In the genomic region with DNA sequence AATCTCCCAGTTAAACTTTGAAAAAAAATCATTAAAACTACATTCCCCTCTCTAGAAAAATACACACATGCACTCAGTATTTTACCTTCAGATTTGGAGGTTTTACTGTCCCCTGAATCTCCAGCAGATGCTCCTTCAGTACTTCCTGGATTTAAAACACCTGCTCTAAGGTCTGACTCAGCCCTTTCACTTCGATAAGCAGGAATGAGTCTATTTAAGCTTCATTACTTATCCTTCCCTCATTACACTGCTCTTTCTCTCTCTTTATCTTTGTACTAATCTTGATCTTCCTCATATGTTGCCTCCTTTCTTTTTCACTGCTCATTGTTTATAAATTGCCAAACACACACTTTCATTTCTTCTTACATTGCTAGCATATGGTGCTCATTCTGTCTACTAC, we compare ENCODE assay signal across 19 cellular contexts.
A peak's percentile ranks its signal among the peaks of the same experiment; 100 is the strongest.
DNase-seq lines count a peak whose midpoint lies in the region; ATAC-seq lines count a peak whose summit lies in the region.
"Had no signal": no experiment of that assay in that cellular context is flagged by ENCODE, and none has a peak within 500 bp of the region (broad histone marks: within the 10 kb centered on the region; RNA-seq: fewer than 3 reads in every experiment).

No MANE protein-coding gene starts in this region.

- H2AFZ ChIP-seq in mesenchymal stem cell (ENCODE audit: low read depth, low read length), result no peak overlapping the region

- peak; percentile 63 for ATAC-seq in GM21717 (IDR thresholded peaks at IDR 0.05; ENCODE audit: unreplicated experiment)
- no peak for ATAC-seq in GM18861 (IDR thresholded peaks at IDR 0.05; ENCODE audit: unreplicated experiment)
- ATAC-seq: Right ventricle myocardium inferior had no signal

- H3K27ac ChIP-seq in mesenchymal stem cell (ENCODE audit: low read length, poor library complexity, severe bottlenecking), result no peak overlapping the region
- H3K27ac ChIP-seq: breast epithelium, coronary artery, suprapubic skin had no signal

- intact Hi-C loops in posterior vena cava (cut with DNase I), result no loop called here

- DNase-seq in NCI-H146 (lab: John Stamatoyannopoulos, UW), result peak; percentile 39
- no peak for DNase-seq in NCI-H146 treated with DMSO at 0.1 percent for 48 hours (lab: John Stamatoyannopoulos, UW; ENCODE audit: unreplicated experiment)
- peak; percentile 4 for DNase-seq in NCI-H510A (lab: John Stamatoyannopoulos, UW)
- peak; percentile 1 for DNase-seq in mesenchymal stem cell
- no peak for DNase-seq in SKM-1 (lab: John Stamatoyannopoulos, UW; ENCODE audit: unreplicated experiment)
- DNase-seq in posterior vena cava (ENCODE audit: low spot score), result no peak
- DNase-seq: activated CD4-positive, alpha-beta T cell treated with anti-CD3 and anti-CD28 coated beads, Interleukin-2, amount 10 ng/mL, durations not matched to agents 7 days and 5 days; activated CD8-positive, alpha-beta memory T cell treated with anti-CD3 and anti-CD28 coated beads, Interleukin-2, amount 50 U/mL, for 4 hours; Calu3; Kasumi-1; NCI-H1092 treated with DMSO at 0.1 percent for 48 hours; nucleus accumbens; stimulated activated CD4-positive, alpha-beta T cell treated with anti-CD3 and anti-CD28 coated beads, Interleukin-15, amount 100 ng/mL, for 24 hours had no signal

- no peak overlapping the region for H3K4ac ChIP-seq in mesenchymal stem cell (ENCODE audit: low read depth in 1 of 2, low read length in 2 of 2)

- no peak overlapping the region for H2AK5ac ChIP-seq in mesenchymal stem cell (ENCODE audit: low read length, severe bottlenecking)

- H4K91ac ChIP-seq in mesenchymal stem cell (ENCODE audit: low read length), result no peak overlapping the region

- H3K27me3 ChIP-seq in mesenchymal stem cell (ENCODE audit: control insufficient read depth in 1 of 2, insufficient read depth in 1 of 2, low read length in 2 of 2), result no peaks in the 10 kb centered on the region
- H3K27me3 ChIP-seq: breast epithelium, suprapubic skin had no signal

- no peak overlapping the region for H4K8ac ChIP-seq in mesenchymal stem cell (ENCODE audit: low read length)

- WGBS in mesenchymal stem cell, result 89% methylated on average over 1 of the region's 1 CpG

- no peaks in the 10 kb centered on the region for H3K79me1 ChIP-seq in mesenchymal stem cell (replicated peaks; ENCODE audit: low read length, poor library complexity, severe bottlenecking)

- no peaks in the 10 kb centered on the region for H3K36me3 ChIP-seq in mesenchymal stem cell (ENCODE audit: control insufficient read depth in 1 of 2, insufficient read depth in 2 of 2, low read depth in 1 of 2, low read length in 2 of 2)
- H3K36me3 ChIP-seq: breast epithelium, suprapubic skin had no signal

- no peak overlapping the region for H2BK120ac ChIP-seq in mesenchymal stem cell (ENCODE audit: low read depth, low read length)

- no peak overlapping the region for H3K23ac ChIP-seq in mesenchymal stem cell (ENCODE audit: low read length in 2 of 2)

- no peak overlapping the region for H3K4me2 ChIP-seq in mesenchymal stem cell (ENCODE audit: low read length, poor library complexity, severe bottlenecking)

- H3K9ac ChIP-seq in mesenchymal stem cell (ENCODE audit: low read length), result no peak overlapping the region

- no peak overlapping the region for H3K18ac ChIP-seq in mesenchymal stem cell (ENCODE audit: low read depth in 1 of 2, low read length in 2 of 2)

- no peaks in the 10 kb centered on the region for H3K4me1 ChIP-seq in mesenchymal stem cell (ENCODE audit: control insufficient read depth, insufficient read depth, low read depth, low read length)
- H3K4me1 ChIP-seq: breast epithelium, suprapubic skin had no signal

- no peak overlapping the region for H3K4me3 ChIP-seq in mesenchymal stem cell (ENCODE audit: insufficient read depth in 1 of 2, low read depth in 1 of 2, low read length in 2 of 2)
- H3K4me3 ChIP-seq: breast epithelium, coronary artery, suprapubic skin had no signal

- H2BK15ac ChIP-seq in mesenchymal stem cell (ENCODE audit: low read depth, poor library complexity, severe bottlenecking), result no peak overlapping the region

- H2BK12ac ChIP-seq in mesenchymal stem cell (ENCODE audit: low read length in 2 of 2), result no peak overlapping the region

- H2BK5ac ChIP-seq in mesenchymal stem cell (ENCODE audit: low read depth, low read length, poor library complexity, severe bottlenecking), result no peak overlapping the region

- no peak overlapping the region for H3K14ac ChIP-seq in mesenchymal stem cell (ENCODE audit: low read length in 2 of 2)

- no peaks in the 10 kb centered on the region for H3K9me3 ChIP-seq in mesenchymal stem cell (ENCODE audit: control insufficient read depth, low read length)
- H3K9me3 ChIP-seq: breast epithelium, suprapubic skin had no signal

Comparison
In these comparisons a context has a peak if more than half of its experiments do, and no peak if none do; other contexts are left out.
1. DNase-seq: peak in NCI-H146 (single experiment), NCI-H510A (single experiment) and mesenchymal stem cell (single experiment); none in NCI-H146 treated with DMSO at 0.1 percent for 48 hours (single experiment), SKM-1 (single experiment) and posterior vena cava (single experiment).